ENCODE assay signal across 16 cellular contexts in the genomic region with DNA sequence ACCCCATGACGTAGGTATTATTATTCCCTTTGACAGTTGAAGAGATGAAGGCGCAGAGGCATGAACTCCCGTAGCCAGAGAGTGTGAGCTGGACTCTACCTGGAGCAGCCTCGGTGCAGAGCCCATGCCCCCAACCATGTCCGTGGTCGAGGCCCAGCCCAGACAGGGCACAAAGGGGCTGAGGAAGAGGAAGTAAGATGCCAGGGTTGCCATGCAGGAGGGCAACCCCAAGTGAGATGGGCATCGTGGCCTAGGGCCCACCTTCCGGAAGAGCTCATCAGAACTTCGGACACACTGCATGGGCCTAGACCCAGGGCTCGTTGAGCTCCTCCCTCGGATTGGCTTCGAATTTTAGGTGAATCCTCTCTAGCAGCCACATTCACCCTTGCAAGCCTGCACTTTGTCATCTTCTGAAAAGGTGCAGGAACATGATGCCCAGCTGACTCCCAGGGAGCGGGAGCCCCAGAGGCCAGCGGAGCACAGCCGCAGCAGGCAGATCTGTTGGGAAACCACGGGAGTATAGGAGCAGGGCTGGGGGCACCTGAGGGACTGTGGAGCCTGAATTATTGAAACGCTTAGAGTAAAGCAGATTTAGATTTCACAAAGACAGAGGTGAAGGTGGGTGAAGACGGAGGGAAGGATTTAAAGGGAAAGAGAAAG. TPM values are rescaled to one million over a fixed set of nuclear protein-coding genes. Genes with fewer than 3 reads are reported as not detected.
DNase-seq lines count a peak whose midpoint lies in the region; ATAC-seq and TF ChIP-seq lines count a peak whose summit lies in the region.
"Had no signal": no experiment of that assay in that cellular context is flagged by ENCODE, and none has a peak within 500 bp of the region (broad histone marks: within the 10 kb centered on the region; RNA-seq: fewer than 3 reads in every experiment).

No MANE protein-coding gene starts in this region.

- peaks cover 81% of the 10 kb centered on the region for H3K4me1 Mint-ChIP-seq in nephron
- H3K4me1 Mint-ChIP-seq in stimulated activated effector memory CD8-positive, alpha-beta T cell treated with anti-CD3 and anti-CD28 coated beads, Interleukin-12 subunit alpha, Interleukin-12 subunit beta, amount 100 ng/mL, for 72 hours, result peaks cover 27% of the 10 kb centered on the region

- H3K4me3 Mint-ChIP-seq in nephron, result peak overlapping the region; percentile 43 to 69 (median 61)
- H3K4me3 Mint-ChIP-seq in stimulated activated effector memory CD8-positive, alpha-beta T cell treated with anti-CD3 and anti-CD28 coated beads, Interleukin-12 subunit alpha, Interleukin-12 subunit beta, amount 100 ng/mL, for 72 hours, result no peak overlapping the region
- H3K4me3 Mint-ChIP-seq: activated naive CD4-positive, alpha-beta T cell treated with anti-CD3 and anti-CD28 coated beads, Interleukin-2, amount 50 U/mL, for 24 hours; activated T-cell treated with anti-CD3 and anti-CD28 coated beads, Interleukin-2, amount 50 U/mL, for 24 hours had no signal

- no peak for TF ChIP-seq POLR2A in Peyer's patch (IDR thresholded peaks at IDR 0.05)

- H3K27me3 ChIP-seq in Peyer's patch, result no peaks in the 10 kb centered on the region

- no peak for ATAC-seq in stimulated activated effector memory CD8-positive, alpha-beta T cell treated with anti-CD3 and anti-CD28 coated beads, Interleukin-12 subunit alpha, Interleukin-12 subunit beta, amount 100 ng/mL, for 72 hours
- ATAC-seq in HG02852 (IDR thresholded peaks at IDR 0.05; ENCODE audit: unreplicated experiment) (no peak), HG02840 (IDR thresholded peaks at IDR 0.05; ENCODE audit: low FRiP score, unreplicated experiment) (no peak)
- ATAC-seq: HCT116 had no signal

- no peaks in the 10 kb centered on the region for H3K36me3 Mint-ChIP-seq in nephron (ENCODE audit: low read depth)
- peaks cover 6% of the 10 kb centered on the region for H3K36me3 Mint-ChIP-seq in stimulated activated effector memory CD8-positive, alpha-beta T cell treated with anti-CD3 and anti-CD28 coated beads, Interleukin-12 subunit alpha, Interleukin-12 subunit beta, amount 100 ng/mL, for 72 hours
- H3K36me3 Mint-ChIP-seq: activated naive CD4-positive, alpha-beta T cell treated with anti-CD3 and anti-CD28 coated beads, Interleukin-2, amount 50 U/mL, for 24 hours had no signal

- peak overlapping the region in 3 of 4 donors; percentile 13 to 79 (median 43) for H3K27ac ChIP-seq in Peyer's patch
- peak overlapping the region; percentile 88 for H3K27ac ChIP-seq in cingulate gyrus (ENCODE audit: low read depth, low read length)

- H3K27ac Mint-ChIP-seq in nephron, result peak overlapping the region; percentile 82 to 98 (median 90)
- peak overlapping the region; percentile 5 for H3K27ac Mint-ChIP-seq in stimulated activated effector memory CD8-positive, alpha-beta T cell treated with anti-CD3 and anti-CD28 coated beads, Interleukin-12 subunit alpha, Interleukin-12 subunit beta, amount 100 ng/mL, for 72 hours
- H3K27ac Mint-ChIP-seq: activated naive CD4-positive, alpha-beta T cell treated with anti-CD3 and anti-CD28 coated beads, Interleukin-2, amount 50 U/mL, for 24 hours; activated T-cell treated with anti-CD3 and anti-CD28 coated beads, Interleukin-2, amount 50 U/mL, for 24 hours had no signal

- no peaks in the 10 kb centered on the region for H3K9me3 Mint-ChIP-seq in nephron
- no peaks in the 10 kb centered on the region for H3K9me3 Mint-ChIP-seq in stimulated activated effector memory CD8-positive, alpha-beta T cell treated with anti-CD3 and anti-CD28 coated beads, Interleukin-12 subunit alpha, Interleukin-12 subunit beta, amount 100 ng/mL, for 72 hours
- H3K9me3 Mint-ChIP-seq: activated naive CD4-positive, alpha-beta T cell treated with anti-CD3 and anti-CD28 coated beads, Interleukin-2, amount 50 U/mL, for 24 hours; activated T-cell treated with anti-CD3 and anti-CD28 coated beads, Interleukin-2, amount 50 U/mL, for 24 hours had no signal

- no peaks in the 10 kb centered on the region for H3K36me3 ChIP-seq in Peyer's patch

- DNase-seq in Peyer's patch (no peak), NCI-H345 treated with DMSO at 0.1 percent for 48 hours (lab: John Stamatoyannopoulos, UW; ENCODE audit: unreplicated experiment) (no peak)
- no peak for DNase-seq in stimulated activated effector memory CD8-positive, alpha-beta T cell treated with anti-CD3 and anti-CD28 coated beads, Interleukin-12 subunit alpha, Interleukin-12 subunit beta, amount 100 ng/mL, for 72 hours (ENCODE audit: low spot score in 2 of 2)
- no peak for DNase-seq in stimulated activated CD4-positive, alpha-beta T cell treated with anti-CD3 and anti-CD28 coated beads, Interleukin-2, amount 100 ng/mL, for 48 hours
- DNase-seq: activated CD4-positive, alpha-beta T cell treated with anti-CD3 and anti-CD28 coated beads, Interleukin-2, amount 50 U/mL, for 48 hours; activated T-cell treated with anti-CD3 and anti-CD28 coated beads, Interleukin-2, amount 50 U/mL, for 24 hours; effector CD8-positive, alpha-beta T cell; Kasumi-1; kidney glomerular epithelial cell; midbrain had no signal

- peaks cover 0 to 8% (median 2%) of the 10 kb centered on the region in 4 donors for H3K4me1 ChIP-seq in Peyer's patch

- peaks cover 16% of the 10 kb centered on the region for H3K27me3 Mint-ChIP-seq in nephron (ENCODE audit: low read depth)
- H3K27me3 Mint-ChIP-seq: activated naive CD4-positive, alpha-beta T cell treated with anti-CD3 and anti-CD28 coated beads, Interleukin-2, amount 50 U/mL, for 24 hours; activated T-cell treated with anti-CD3 and anti-CD28 coated beads, Interleukin-2, amount 50 U/mL, for 24 hours had no signal

- H3K9me3 ChIP-seq in Peyer's patch, result no peaks in the 10 kb centered on the region

- TF ChIP-seq CTCF in Peyer's patch (IDR thresholded peaks at IDR 0.05) (no peak), nephron (IDR thresholded peaks at IDR 0.05; ENCODE audit: unreplicated experiment in 3 of 3) (no peak)

- H3K4me3 ChIP-seq in Peyer's patch, result no peak overlapping the region

RNA-seq across cellular contexts. Expression of a gene that starts 29.0 kb away (rescaled TPM):
- total RNA-seq in Peyer's patch, result 10 to 100 TPM in 1 of 4 donors, 1 to 10 TPM in 3; 4.6 to 14.0 (median 8.5) TPM
